Comparison of ENCODE assay signal across 1 cellular context in the genomic region with DNA sequence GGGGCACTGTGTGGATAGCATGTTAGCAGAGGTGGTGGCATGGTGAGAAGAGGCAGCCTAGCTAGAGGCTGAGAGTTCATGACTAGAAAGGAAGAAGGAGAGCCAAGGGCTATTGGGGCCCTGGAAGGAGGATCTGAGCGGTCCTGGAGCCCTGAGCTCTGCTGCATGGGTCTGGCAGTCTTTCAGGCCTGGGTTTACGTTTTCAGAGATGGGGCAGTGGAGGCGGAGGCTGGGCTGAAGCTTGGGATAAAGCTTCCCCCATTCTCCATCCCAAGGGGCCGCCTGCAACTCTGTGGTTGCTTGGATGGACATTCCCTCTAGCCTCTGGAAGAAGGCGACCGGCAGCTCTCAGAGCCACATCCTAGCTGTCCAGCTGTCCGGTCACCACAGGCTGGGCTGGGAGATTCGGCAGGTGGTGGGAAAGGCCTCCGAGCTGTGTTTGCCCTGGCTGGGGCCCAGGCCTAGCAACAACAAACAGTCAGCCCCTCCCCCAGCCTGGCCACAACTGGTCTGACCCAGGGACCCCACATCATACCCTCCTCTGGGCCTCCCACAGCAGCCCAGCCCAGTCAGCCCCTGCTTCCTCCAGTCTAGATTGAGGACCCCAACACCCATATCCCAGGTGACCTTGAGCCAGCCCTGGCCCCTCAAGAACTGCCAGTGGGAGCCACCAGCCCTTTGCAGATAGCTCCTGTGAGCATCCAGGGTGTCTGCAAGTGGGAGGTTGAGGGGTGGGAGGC.
TF ChIP-seq lines count a peak whose summit lies in the region.

No MANE protein-coding gene starts in this region.

TF ChIP-seq in HepG2, 621 proteins besides CTCF, POLR2A, EP300 and RAD21 (continued from another document and continues in another):
- TF ChIP-seq, protein P1, sequence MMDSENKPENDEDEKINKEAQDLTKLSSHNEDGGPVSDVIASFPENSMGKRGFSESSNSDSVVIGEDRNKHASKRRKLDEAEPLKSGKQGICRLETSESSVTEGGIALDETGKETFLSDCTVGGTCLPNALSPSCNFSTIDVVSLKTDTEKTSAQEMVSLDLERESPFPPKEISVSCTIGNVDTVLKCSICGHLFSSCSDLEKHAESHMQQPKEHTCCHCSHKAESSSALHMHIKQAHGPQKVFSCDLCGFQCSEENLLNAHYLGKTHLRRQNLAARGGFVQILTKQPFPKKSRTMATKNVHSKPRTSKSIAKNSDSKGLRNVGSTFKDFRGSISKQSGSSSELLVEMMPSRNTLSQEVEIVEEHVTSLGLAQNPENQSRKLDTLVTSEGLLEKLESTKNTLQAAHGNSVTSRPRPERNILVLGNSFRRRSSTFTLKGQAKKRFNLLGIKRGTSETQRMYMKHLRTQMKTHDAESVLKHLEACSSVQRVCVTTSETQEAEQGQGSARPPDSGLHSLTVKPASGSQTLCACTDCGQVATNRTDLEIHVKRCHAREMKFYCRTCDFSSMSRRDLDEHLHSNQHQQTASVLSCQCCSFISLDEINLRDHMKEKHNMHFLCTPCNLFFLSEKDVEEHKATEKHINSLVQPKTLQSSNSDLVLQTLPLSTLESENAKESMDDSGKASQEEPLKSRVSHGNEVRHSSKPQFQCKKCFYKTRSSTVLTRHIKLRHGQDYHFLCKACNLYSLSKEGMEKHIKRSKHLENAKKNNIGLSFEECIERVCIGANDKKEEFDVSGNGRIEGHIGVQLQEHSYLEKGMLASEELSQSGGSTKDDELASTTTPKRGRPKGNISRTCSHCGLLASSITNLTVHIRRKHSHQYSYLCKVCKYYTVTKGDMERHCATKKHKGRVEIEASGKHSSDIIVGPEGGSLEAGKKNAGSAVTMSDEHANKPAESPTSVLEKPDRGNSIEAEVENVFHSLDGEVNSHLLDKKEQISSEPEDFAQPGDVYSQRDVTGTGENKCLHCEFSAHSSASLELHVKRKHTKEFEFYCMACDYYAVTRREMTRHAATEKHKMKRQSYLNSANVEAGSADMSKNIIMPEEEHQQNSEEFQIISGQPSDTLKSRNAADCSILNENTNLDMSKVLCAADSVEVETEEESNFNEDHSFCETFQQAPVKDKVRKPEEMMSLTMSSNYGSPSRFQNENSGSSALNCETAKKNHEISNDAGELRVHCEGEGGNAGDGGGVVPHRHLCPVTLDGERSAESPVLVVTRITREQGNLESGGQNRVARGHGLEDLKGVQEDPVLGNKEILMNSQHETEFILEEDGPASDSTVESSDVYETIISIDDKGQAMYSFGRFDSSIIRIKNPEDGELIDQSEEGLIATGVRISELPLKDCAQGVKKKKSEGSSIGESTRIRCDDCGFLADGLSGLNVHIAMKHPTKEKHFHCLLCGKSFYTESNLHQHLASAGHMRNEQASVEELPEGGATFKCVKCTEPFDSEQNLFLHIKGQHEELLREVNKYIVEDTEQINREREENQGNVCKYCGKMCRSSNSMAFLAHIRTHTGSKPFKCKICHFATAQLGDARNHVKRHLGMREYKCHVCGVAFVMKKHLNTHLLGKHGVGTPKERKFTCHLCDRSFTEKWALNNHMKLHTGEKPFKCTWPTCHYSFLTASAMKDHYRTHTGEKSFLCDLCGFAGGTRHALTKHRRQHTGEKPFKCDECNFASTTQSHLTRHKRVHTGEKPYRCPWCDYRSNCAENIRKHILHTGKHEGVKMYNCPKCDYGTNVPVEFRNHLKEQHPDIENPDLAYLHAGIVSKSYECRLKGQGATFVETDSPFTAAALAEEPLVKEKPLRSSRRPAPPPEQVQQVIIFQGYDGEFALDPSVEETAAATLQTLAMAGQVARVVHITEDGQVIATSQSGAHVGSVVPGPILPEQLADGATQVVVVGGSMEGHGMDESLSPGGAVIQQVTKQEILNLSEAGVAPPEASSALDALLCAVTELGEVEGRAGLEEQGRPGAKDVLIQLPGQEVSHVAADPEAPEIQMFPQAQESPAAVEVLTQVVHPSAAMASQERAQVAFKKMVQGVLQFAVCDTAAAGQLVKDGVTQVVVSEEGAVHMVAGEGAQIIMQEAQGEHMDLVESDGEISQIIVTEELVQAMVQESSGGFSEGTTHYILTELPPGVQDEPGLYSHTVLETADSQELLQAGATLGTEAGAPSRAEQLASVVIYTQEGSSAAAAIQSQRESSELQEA (CRISPR knock-in tag; IDR thresholded peaks at IDR 0.05; ENCODE audit: not compliant biosample characterization) = no peak
- TF ChIP-seq ZNF737 (CRISPR knock-in tag; IDR thresholded peaks at IDR 0.05; ENCODE audit: borderline replicate concordance) (peak; percentile 79; the same call in 1 of the 2 replicates), NCOA1 (CRISPR knock-in tag; IDR thresholded peaks at IDR 0.05) (no peak), BHLHE40 (IDR thresholded peaks at IDR 0.05; ENCODE audit: low read length) (0 out of 2 replicates have a peak, but pooled peaks have one; percentile 9), KDM1A (CRISPR knock-in tag; IDR thresholded peaks at IDR 0.05) (no peak), XRCC5 (optimal IDR thresholded peaks at IDR 0.05; ENCODE audit: low read length) (peak; percentile 74), MYC (CRISPR knock-in tag; IDR thresholded peaks at IDR 0.05; ENCODE audit: borderline replicate concordance) (peak; percentile 52), ZNF501 (CRISPR knock-in tag; IDR thresholded peaks at IDR 0.05) (peak; percentile 65), DR1 (CRISPR knock-in tag; IDR thresholded peaks at IDR 0.05) (peak; percentile 62), ZBTB42 (CRISPR knock-in tag; IDR thresholded peaks at IDR 0.05) (peak; percentile 14; the same call in 1 of the 2 replicates)
- TF ChIP-seq, protein P2, sequence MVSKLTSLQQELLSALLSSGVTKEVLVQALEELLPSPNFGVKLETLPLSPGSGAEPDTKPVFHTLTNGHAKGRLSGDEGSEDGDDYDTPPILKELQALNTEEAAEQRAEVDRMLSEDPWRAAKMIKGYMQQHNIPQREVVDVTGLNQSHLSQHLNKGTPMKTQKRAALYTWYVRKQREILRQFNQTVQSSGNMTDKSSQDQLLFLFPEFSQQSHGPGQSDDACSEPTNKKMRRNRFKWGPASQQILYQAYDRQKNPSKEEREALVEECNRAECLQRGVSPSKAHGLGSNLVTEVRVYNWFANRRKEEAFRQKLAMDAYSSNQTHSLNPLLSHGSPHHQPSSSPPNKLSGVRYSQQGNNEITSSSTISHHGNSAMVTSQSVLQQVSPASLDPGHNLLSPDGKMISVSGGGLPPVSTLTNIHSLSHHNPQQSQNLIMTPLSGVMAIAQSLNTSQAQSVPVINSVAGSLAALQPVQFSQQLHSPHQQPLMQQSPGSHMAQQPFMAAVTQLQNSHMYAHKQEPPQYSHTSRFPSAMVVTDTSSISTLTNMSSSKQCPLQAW (CRISPR knock-in tag; IDR thresholded peaks at IDR 0.05) = peak; percentile 82; the same call in 1 of the 2 replicates
- TF ChIP-seq, protein P3, sequence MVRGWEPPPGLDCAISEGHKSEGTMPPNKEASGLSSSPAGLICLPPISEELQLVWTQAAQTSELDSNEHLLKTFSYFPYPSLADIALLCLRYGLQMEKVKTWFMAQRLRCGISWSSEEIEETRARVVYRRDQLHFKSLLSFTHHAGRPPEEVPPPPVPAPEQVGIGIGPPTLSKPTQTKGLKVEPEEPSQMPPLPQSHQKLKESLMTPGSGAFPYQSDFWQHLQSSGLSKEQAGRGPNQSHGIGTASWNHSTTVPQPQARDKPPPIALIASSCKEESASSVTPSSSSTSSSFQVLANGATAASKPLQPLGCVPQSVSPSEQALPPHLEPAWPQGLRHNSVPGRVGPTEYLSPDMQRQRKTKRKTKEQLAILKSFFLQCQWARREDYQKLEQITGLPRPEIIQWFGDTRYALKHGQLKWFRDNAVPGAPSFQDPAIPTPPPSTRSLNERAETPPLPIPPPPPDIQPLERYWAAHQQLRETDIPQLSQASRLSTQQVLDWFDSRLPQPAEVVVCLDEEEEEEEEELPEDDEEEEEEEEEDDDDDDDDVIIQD (CRISPR knock-in tag; IDR thresholded peaks at IDR 0.05; ENCODE audit: low read depth) = no peak
- TF ChIP-seq, protein P4, sequence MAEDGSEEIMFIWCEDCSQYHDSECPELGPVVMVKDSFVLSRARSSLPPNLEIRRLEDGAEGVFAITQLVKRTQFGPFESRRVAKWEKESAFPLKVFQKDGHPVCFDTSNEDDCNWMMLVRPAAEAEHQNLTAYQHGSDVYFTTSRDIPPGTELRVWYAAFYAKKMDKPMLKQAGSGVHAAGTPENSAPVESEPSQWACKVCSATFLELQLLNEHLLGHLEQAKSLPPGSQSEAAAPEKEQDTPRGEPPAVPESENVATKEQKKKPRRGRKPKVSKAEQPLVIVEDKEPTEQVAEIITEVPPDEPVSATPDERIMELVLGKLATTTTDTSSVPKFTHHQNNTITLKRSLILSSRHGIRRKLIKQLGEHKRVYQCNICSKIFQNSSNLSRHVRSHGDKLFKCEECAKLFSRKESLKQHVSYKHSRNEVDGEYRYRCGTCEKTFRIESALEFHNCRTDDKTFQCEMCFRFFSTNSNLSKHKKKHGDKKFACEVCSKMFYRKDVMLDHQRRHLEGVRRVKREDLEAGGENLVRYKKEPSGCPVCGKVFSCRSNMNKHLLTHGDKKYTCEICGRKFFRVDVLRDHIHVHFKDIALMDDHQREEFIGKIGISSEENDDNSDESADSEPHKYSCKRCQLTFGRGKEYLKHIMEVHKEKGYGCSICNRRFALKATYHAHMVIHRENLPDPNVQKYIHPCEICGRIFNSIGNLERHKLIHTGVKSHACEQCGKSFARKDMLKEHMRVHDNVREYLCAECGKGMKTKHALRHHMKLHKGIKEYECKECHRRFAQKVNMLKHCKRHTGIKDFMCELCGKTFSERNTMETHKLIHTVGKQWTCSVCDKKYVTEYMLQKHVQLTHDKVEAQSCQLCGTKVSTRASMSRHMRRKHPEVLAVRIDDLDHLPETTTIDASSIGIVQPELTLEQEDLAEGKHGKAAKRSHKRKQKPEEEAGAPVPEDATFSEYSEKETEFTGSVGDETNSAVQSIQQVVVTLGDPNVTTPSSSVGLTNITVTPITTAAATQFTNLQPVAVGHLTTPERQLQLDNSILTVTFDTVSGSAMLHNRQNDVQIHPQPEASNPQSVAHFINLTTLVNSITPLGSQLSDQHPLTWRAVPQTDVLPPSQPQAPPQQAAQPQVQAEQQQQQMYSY (CRISPR knock-in tag; IDR thresholded peaks at IDR 0.05) = no peak
- TF ChIP-seq, protein P5, sequence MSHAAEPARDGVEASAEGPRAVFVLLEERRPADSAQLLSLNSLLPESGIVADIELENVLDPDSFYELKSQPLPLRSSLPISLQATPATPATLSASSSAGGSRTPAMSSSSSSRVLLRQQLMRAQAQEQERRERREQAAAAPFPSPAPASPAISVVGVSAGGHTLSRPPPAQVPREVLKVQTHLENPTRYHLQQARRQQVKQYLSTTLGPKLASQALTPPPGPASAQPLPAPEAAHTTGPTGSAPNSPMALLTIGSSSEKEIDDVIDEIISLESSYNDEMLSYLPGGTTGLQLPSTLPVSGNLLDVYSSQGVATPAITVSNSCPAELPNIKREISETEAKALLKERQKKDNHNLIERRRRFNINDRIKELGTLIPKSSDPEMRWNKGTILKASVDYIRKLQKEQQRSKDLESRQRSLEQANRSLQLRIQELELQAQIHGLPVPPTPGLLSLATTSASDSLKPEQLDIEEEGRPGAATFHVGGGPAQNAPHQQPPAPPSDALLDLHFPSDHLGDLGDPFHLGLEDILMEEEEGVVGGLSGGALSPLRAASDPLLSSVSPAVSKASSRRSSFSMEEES (CRISPR knock-in tag; IDR thresholded peaks at IDR 0.05) = no peak
- TF ChIP-seq, protein P6, sequence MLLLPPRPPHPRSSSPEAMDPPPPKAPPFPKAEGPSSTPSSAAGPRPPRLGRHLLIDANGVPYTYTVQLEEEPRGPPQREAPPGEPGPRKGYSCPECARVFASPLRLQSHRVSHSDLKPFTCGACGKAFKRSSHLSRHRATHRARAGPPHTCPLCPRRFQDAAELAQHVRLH (CRISPR knock-in tag; IDR thresholded peaks at IDR 0.05; ENCODE audit: borderline replicate concordance, low read depth) = no peak
- TF ChIP-seq, protein P7, sequence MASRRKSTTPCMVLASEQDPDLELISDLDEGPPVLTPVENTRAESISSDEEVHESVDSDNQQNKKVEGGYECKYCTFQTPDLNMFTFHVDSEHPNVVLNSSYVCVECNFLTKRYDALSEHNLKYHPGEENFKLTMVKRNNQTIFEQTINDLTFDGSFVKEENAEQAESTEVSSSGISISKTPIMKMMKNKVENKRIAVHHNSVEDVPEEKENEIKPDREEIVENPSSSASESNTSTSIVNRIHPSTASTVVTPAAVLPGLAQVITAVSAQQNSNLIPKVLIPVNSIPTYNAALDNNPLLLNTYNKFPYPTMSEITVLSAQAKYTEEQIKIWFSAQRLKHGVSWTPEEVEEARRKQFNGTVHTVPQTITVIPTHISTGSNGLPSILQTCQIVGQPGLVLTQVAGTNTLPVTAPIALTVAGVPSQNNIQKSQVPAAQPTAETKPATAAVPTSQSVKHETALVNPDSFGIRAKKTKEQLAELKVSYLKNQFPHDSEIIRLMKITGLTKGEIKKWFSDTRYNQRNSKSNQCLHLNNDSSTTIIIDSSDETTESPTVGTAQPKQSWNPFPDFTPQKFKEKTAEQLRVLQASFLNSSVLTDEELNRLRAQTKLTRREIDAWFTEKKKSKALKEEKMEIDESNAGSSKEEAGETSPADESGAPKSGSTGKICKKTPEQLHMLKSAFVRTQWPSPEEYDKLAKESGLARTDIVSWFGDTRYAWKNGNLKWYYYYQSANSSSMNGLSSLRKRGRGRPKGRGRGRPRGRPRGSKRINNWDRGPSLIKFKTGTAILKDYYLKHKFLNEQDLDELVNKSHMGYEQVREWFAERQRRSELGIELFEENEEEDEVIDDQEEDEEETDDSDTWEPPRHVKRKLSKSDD (CRISPR knock-in tag; IDR thresholded peaks at IDR 0.05; ENCODE audit: low read depth) = 0 out of 2 replicates have a peak, but pooled peaks have one; percentile 33
- TF ChIP-seq, protein P8, sequence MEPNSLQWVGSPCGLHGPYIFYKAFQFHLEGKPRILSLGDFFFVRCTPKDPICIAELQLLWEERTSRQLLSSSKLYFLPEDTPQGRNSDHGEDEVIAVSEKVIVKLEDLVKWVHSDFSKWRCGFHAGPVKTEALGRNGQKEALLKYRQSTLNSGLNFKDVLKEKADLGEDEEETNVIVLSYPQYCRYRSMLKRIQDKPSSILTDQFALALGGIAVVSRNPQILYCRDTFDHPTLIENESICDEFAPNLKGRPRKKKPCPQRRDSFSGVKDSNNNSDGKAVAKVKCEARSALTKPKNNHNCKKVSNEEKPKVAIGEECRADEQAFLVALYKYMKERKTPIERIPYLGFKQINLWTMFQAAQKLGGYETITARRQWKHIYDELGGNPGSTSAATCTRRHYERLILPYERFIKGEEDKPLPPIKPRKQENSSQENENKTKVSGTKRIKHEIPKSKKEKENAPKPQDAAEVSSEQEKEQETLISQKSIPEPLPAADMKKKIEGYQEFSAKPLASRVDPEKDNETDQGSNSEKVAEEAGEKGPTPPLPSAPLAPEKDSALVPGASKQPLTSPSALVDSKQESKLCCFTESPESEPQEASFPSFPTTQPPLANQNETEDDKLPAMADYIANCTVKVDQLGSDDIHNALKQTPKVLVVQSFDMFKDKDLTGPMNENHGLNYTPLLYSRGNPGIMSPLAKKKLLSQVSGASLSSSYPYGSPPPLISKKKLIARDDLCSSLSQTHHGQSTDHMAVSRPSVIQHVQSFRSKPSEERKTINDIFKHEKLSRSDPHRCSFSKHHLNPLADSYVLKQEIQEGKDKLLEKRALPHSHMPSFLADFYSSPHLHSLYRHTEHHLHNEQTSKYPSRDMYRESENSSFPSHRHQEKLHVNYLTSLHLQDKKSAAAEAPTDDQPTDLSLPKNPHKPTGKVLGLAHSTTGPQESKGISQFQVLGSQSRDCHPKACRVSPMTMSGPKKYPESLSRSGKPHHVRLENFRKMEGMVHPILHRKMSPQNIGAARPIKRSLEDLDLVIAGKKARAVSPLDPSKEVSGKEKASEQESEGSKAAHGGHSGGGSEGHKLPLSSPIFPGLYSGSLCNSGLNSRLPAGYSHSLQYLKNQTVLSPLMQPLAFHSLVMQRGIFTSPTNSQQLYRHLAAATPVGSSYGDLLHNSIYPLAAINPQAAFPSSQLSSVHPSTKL (CRISPR knock-in tag; IDR thresholded peaks at IDR 0.05) = peak; percentile 74
